Comparison of ENCODE assay signal across 26 cellular contexts in the genomic region with DNA sequence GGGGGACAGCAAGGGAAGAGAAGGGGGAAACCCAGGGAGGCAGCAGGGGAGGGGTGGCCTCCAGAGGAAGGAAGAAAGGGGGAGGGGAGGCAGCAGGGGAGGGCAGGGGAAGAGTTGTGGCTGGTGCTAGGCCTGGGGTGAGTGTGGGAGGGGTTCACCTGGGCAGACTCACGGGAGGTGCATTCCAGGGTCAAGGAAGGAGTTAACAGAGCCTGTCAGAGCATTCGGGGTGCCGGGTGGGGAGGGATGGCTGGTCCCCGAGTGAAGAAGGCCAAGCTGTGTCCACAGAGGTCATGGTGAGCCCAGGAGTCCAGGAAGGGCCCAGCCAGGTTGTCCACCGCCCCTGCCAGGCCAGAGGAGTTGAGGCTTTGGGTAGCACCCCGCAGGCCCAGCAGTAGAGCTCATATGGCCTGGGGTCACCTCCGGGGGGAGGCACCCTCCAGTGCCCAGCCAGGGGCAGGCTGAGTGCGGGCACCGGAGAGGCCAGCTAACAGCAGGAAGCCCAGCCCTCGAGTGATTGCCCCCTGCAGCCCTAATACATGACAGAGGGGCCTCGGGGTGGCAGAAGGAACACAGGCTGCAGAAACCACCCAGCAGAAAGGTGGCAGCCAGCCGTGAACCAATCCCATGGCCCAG. TPM values are rescaled to one million over a fixed set of nuclear protein-coding genes. Genes with fewer than 3 reads are reported as not detected.
DNase-seq lines count a peak whose midpoint lies in the region; ATAC-seq, FAIRE-seq and TF ChIP-seq lines count a peak whose summit lies in the region.
"Had no signal": no experiment of that assay in that cellular context is flagged by ENCODE, and none has a peak within 500 bp of the region (broad histone marks: within the 10 kb centered on the region; RNA-seq: fewer than 3 reads in every experiment).

No MANE protein-coding gene starts in this region.

- H3K36me3 ChIP-seq in IMR-90 (ENCODE audit: control insufficient read depth, insufficient read depth, low read length) (peaks cover under 1% of the 10 kb centered on the region; the same call in 1 of the 2 replicates), osteoblast (ENCODE audit: insufficient read depth, low read length) (peaks cover 22% of the 10 kb centered on the region), Karpas-422 (ENCODE audit: insufficient read depth, low read length) (no peaks in the 10 kb centered on the region)

- BruUV-seq in IMR-90 (replicated peaks; lab: Mats Ljungman, UMichigan): no TSS peak

- H3K14ac ChIP-seq in IMR-90 (replicated peaks; ENCODE audit: low read depth, low read length): no peak overlapping the region

- H2AFZ ChIP-seq in IMR-90 (replicated peaks; ENCODE audit: low read length, poor library complexity) (peak overlapping the region; percentile 83), osteoblast (ENCODE audit: low read length) (no peak overlapping the region), Karpas-422 (ENCODE audit: low read length) (no peak overlapping the region)

- no peak overlapping the region for H2BK15ac ChIP-seq in IMR-90 (ENCODE audit: low read depth, low read length)

- no peak overlapping the region for H4K5ac ChIP-seq in IMR-90 (ENCODE audit: low read depth, low read length)

- H3K79me2 ChIP-seq in osteoblast (ENCODE audit: insufficient read depth, low read length) (no peaks in the 10 kb centered on the region), Karpas-422 (ENCODE audit: low read length) (no peaks in the 10 kb centered on the region)

- 70% methylated on average over 9 of the region's 12 CpGs; no CpG with 5 or more reads in 1 of the 2 experiments for WGBS in IMR-90 (ENCODE audit: extremely low coverage in 2 of 2, insufficient read length in 1 of 2), 2 experiments

- no peak overlapping the region for H3K56ac ChIP-seq in IMR-90 (ENCODE audit: extremely low read depth, insufficient read depth, low read length)

- dilution Hi-C loops in IMR-90 (cut with HindIII; ENCODE audit: low sequenced_read_pairs, unreplicated experiment): no loop called here

- POLR2A ChIA-PET in IMR-90 (lab: Charles Lee; ENCODE audit: unreplicated experiment): no interaction called here

- H3K4me2 ChIP-seq in IMR-90 (ENCODE audit: low read depth, low read length) (no peak overlapping the region), osteoblast (ENCODE audit: insufficient read depth, low read length) (peak overlapping the region; percentile 48), Karpas-422 (ENCODE audit: low read depth, low read length, poor library complexity, severe bottlenecking) (no peak overlapping the region)

- no peak overlapping the region for H3K4ac ChIP-seq in IMR-90 (ENCODE audit: low read depth, low read length)

- H2BK120ac ChIP-seq in IMR-90 (ENCODE audit: low read depth, low read length): no peak overlapping the region

- TF ChIP-seq CTCF in IMR-90 (conservative IDR thresholded peaks at IDR 0.05; ENCODE audit: low read depth, low read length) (no peak), osteoblast (IDR thresholded peaks at IDR 0.05; ENCODE audit: extremely low read depth, low read depth, low read length) (no peak)

- peak overlapping the region; percentile 17; the same call in 1 of the 2 replicates for H2AK5ac ChIP-seq in IMR-90 (ENCODE audit: low read depth, low read length)

- H3K23ac ChIP-seq in IMR-90 (ENCODE audit: low read depth, low read length): no peak overlapping the region

- no peak overlapping the region for H3K18ac ChIP-seq in IMR-90 (ENCODE audit: low read depth, low read length)

- H3K4me1 ChIP-seq in IMR-90 (ENCODE audit: control insufficient read depth, insufficient read depth, low read length): peaks cover 15% of the 10 kb centered on the region
- peaks cover 33% of the 10 kb centered on the region for H3K4me1 ChIP-seq in osteoblast (ENCODE audit: insufficient read depth, low read length)
- peaks cover 12% of the 10 kb centered on the region for H3K4me1 ChIP-seq in Karpas-422 (ENCODE audit: low read length)

- no peaks in the 10 kb centered on the region for H3K9me2 ChIP-seq in Karpas-422 (replicated peaks; ENCODE audit: insufficient read depth, low read length)

- no peak overlapping the region for H2BK20ac ChIP-seq in IMR-90 (ENCODE audit: low read depth, low read length)

- intact Hi-C loops in IMR-90 (cut with micrococcal nuclease): loop anchor here (5.0 kb wide), 1 partner anchor 47 kb away; no protein-coding TSS in a partner anchor

- no peak for DNase-seq in IMR-90
- peak; percentile 29 for DNase-seq in UCSD-AML1 (lab: John Stamatoyannopoulos, UW; ENCODE audit: unreplicated experiment)
- peak; percentile 95 for DNase-seq in osteoblast (ENCODE audit: insufficient read length, low spot score, missing footprints)
- no peak for DNase-seq in urothelium cell line (ENCODE audit: low spot score)
- no peak for DNase-seq in Karpas-422
- DNase-seq in NCI-H1105 (lab: John Stamatoyannopoulos, UW): no peak
- DNase-seq: activated CD4-positive, alpha-beta memory T cell treated with anti-CD3 and anti-CD28 coated beads, Interleukin-2, amount 10 ng/mL, durations not matched to agents 7 days and 5 days; activated CD4-positive, CD25-positive, alpha-beta regulatory T cell treated with anti-CD3 and anti-CD28 coated beads, Interleukin-2, amount 50 U/mL, for 72 hours; CD4-positive, alpha-beta T cell; effector memory CD4-positive, alpha-beta T cell; erythroblast; hypothalamus; immature natural killer cell; left colon; NCI-H2029 treated with DMSO at 0.1 percent for 48 hours; NCI-H226; small intestine had no signal

- H2BK5ac ChIP-seq in IMR-90 (ENCODE audit: low read depth, low read length, poor library complexity, severe bottlenecking): no peak overlapping the region

- peak overlapping the region; percentile 20 to 38; a peak in 2 of 4 replicates for H4K8ac ChIP-seq in IMR-90 (ENCODE audit: low read depth in 2 of 2, low read length in 2 of 2)

- FAIRE-seq in urothelium cell line (lab: Jason Lieb, UNC): peak; percentile 44
- FAIRE-seq: bronchial epithelial cell, D721Med, GM18507, RCC 7860, small intestine had no signal

- TF ChIP-seq RAD21 in IMR-90 (IDR thresholded peaks at IDR 0.05; ENCODE audit: low read length): no peak

- H3K9ac ChIP-seq in IMR-90 (ENCODE audit: low read depth, low read length) (no peak overlapping the region), Karpas-422 (ENCODE audit: low read length) (no peak overlapping the region)

- H3K27ac ChIP-seq in IMR-90 (ENCODE audit: insufficient read depth, low read length): no peak overlapping the region
- peak overlapping the region; percentile 22 for H3K27ac ChIP-seq in osteoblast (ENCODE audit: low read depth, low read length)
- no peak overlapping the region for H3K27ac ChIP-seq in Karpas-422 (ENCODE audit: low read length)
- H3K27ac ChIP-seq: SJSA1 had no signal

- H3K9me1 ChIP-seq in IMR-90 (ENCODE audit: insufficient read depth, low read length): no peaks in the 10 kb centered on the region

- no peak overlapping the region for H4K91ac ChIP-seq in IMR-90 (ENCODE audit: insufficient read depth, low read depth, low read length)

- H3K27me3 ChIP-seq in IMR-90 (ENCODE audit: control insufficient read depth, insufficient read depth, low read length): no peaks in the 10 kb centered on the region
- no peaks in the 10 kb centered on the region for H3K27me3 ChIP-seq in osteoblast (ENCODE audit: insufficient read depth, low read length)
- no peaks in the 10 kb centered on the region for H3K27me3 ChIP-seq in Karpas-422 (ENCODE audit: low read length)
- H3K27me3 ChIP-seq: gastroesophageal sphincter, SJSA1 had no signal

- peak overlapping the region; percentile 33 for H2AK9ac ChIP-seq in IMR-90 (replicated peaks; ENCODE audit: low read depth, low read length, poor library complexity)

- CTCF ChIA-PET in IMR-90 (lab: Yijun Ruan, JAX): no interaction called here

- ATAC-seq in IMR-90 (ENCODE audit: low read depth) (no peak), HG03280 (IDR thresholded peaks at IDR 0.05; ENCODE audit: unreplicated experiment) (no peak)
- ATAC-seq: gastroesophageal sphincter, HCT116, left colon had no signal

- in situ Hi-C loops in IMR-90 (cut with MboI; ENCODE audit: low sequenced_read_pairs): loop anchor here (5.0 kb wide), 1 partner anchor 112 kb away; no protein-coding TSS in a partner anchor

- no peaks in the 10 kb centered on the region for H3K79me1 ChIP-seq in IMR-90 (ENCODE audit: low read depth in 1 of 2, low read length in 2 of 2)

- TF ChIP-seq POLR2A in IMR-90 (IDR thresholded peaks at IDR 0.05; ENCODE audit: low read depth, low read length): no peak

- H3K9me3 ChIP-seq in IMR-90 (ENCODE audit: control insufficient read depth, insufficient read depth, low read length) (no peaks in the 10 kb centered on the region), osteoblast (ENCODE audit: low read depth, low read length) (no peaks in the 10 kb centered on the region), Karpas-422 (ENCODE audit: low read length) (no peaks in the 10 kb centered on the region)
- H3K9me3 ChIP-seq: gastroesophageal sphincter, SJSA1 had no signal

- no peak overlapping the region for H3K4me3 ChIP-seq in IMR-90 (ENCODE audit: insufficient read depth, low read depth, low read length)
- H3K4me3 ChIP-seq in osteoblast (ENCODE audit: insufficient read depth, low read length): no peak overlapping the region
- H3K4me3 ChIP-seq in Karpas-422 (ENCODE audit: low read length): no peak overlapping the region
- H3K4me3 ChIP-seq: coronary artery, gastroesophageal sphincter, SJSA1 had no signal

- H4K20me1 ChIP-seq in IMR-90 (ENCODE audit: insufficient read depth, low read length) (no peaks in the 10 kb centered on the region; the same call in 1 of the 2 replicates), osteoblast (ENCODE audit: insufficient read depth, low read length) (peaks cover 47% of the 10 kb centered on the region), Karpas-422 (ENCODE audit: insufficient read depth, low read depth, low read length) (no peaks in the 10 kb centered on the region)

TF ChIP-seq in IMR-90, 13 proteins besides CTCF, POLR2A, EP300 and RAD21:
- no peak for TF ChIP-seq MAFK (IDR thresholded peaks at IDR 0.05; ENCODE audit: low read depth, low read length)
- no peak for TF ChIP-seq RFX5 (IDR thresholded peaks at IDR 0.05; ENCODE audit: low read depth, low read length)
- TF ChIP-seq, protein P1, sequence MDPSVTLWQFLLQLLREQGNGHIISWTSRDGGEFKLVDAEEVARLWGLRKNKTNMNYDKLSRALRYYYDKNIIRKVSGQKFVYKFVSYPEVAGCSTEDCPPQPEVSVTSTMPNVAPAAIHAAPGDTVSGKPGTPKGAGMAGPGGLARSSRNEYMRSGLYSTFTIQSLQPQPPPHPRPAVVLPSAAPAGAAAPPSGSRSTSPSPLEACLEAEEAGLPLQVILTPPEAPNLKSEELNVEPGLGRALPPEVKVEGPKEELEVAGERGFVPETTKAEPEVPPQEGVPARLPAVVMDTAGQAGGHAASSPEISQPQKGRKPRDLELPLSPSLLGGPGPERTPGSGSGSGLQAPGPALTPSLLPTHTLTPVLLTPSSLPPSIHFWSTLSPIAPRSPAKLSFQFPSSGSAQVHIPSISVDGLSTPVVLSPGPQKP (IDR thresholded peaks at IDR 0.05; ENCODE audit: borderline replicate concordance, low read depth, low read length): no peak

RNA-seq across cellular contexts. Expression of gene PPARA, which starts 31.1 kb away (rescaled TPM):
- total RNA-seq in IMR-90 (2012; rRNA removed): 6.1 and 7.0 TPM in 2 replicates
- polyA plus RNA-seq in IMR-90 (2012; rRNA removed): 3.1 and 3.3 TPM in 2 replicates
- polyA plus RNA-seq in IMR-90 (2012; cell fraction: cytosol; rRNA removed): 3.2 and 3.3 TPM in 2 replicates
- polyA plus RNA-seq in IMR-90 (2012; cell fraction: nucleus; rRNA removed; ENCODE audit: low replicate concordance): 3.0 and 5.9 TPM in 2 replicates
- 21.8 and 22.1 TPM in 2 replicates for total RNA-seq in osteoblast
- total RNA-seq in Karpas-422 (2014; rRNA removed; shearing (Covaris generic); ENCODE audit: low replicate concordance): 18.3 and 23.5 TPM in 2 replicates

Comparison
In these comparisons a context has a peak if more than half of its experiments do, and no peak if none do; other contexts are left out.
1. DNase-seq: peak in UCSD-AML1 (single experiment) and osteoblast (single experiment); none in IMR-90 (single experiment), urothelium cell line (single experiment), Karpas-422 (single experiment) and NCI-H1105 (single experiment).